ENCODE assay signal across 9 cellular contexts in the genomic region with DNA sequence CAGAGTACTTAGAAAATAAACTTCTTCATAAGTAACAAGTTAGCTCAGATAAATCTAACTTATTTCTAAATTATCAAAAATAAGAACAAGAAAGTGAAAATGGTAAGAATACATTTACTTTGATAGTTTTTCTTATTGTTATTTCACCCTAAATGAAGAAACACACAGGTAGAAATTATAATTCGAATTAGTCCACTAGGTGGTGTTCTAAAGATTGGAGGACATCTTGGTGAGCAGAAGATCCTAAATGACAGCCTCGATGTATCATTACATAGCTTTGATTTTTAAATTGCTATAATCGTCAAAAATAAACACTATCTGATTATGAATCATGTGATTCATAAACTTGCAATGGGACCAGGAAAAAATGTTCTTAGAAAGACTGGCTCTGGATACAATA.
DNase-seq lines count a peak whose midpoint lies in the region; ATAC-seq, FAIRE-seq and TF ChIP-seq lines count a peak whose summit lies in the region.
"Had no signal": no experiment of that assay in that cellular context is flagged by ENCODE, and none has a peak within 500 bp of the region (broad histone marks: within the 10 kb centered on the region; RNA-seq: fewer than 3 reads in every experiment).

No MANE protein-coding gene starts in this region.

- no peak overlapping the region for H2AFZ ChIP-seq in GM23338

- no peak overlapping the region for H3K27ac Mint-ChIP-seq in GM23338
- H3K27ac Mint-ChIP-seq: WTC11 had no signal

- POLR2A ChIA-PET in GM10248 (lab: Yijun Ruan, JAX), result no interaction called here

- no peaks in the 10 kb centered on the region for H3K9me2 ChIP-seq in GM23338 (ENCODE audit: insufficient read depth)

- H3K9me3 Mint-ChIP-seq in GM23338, result no peaks in the 10 kb centered on the region
- H3K9me3 Mint-ChIP-seq: WTC11 had no signal

- H3K27ac ChIP-seq in GM23338 (ENCODE audit: low read depth) (no peak overlapping the region), suprapubic skin (no peak overlapping the region)

- no peaks in the 10 kb centered on the region for H3K36me3 Mint-ChIP-seq in GM23338 (ENCODE audit: low read depth)
- H3K36me3 Mint-ChIP-seq: WTC11 had no signal

- no peaks in the 10 kb centered on the region for H3K36me3 ChIP-seq in GM23338 (ENCODE audit: insufficient read depth)
- no peaks in the 10 kb centered on the region for H3K36me3 ChIP-seq in suprapubic skin
- no peaks in the 10 kb centered on the region for H3K36me3 ChIP-seq in mucosa of descending colon (ENCODE audit: low read depth)

- H3K4me3 ChIP-seq in GM23338 (no peak overlapping the region), suprapubic skin (no peak overlapping the region), mucosa of descending colon (no peak overlapping the region)

- TF ChIP-seq EP300 in suprapubic skin (IDR thresholded peaks at IDR 0.05), result no peak

- H3K4me2 ChIP-seq in GM23338, result no peak overlapping the region

- peak; percentile 40 for TF ChIP-seq CTCF in GM10248 (IDR thresholded peaks at IDR 0.05; ENCODE audit: control extremely low read depth, extremely low read depth, low read depth, missing control alignments)
- peak; percentile 44 to 58 for TF ChIP-seq CTCF in GM23338 (conservative IDR thresholded peaks at IDR 0.05; ENCODE audit: low read depth in 2 of 2)
- no peak for TF ChIP-seq CTCF in suprapubic skin (IDR thresholded peaks at IDR 0.05)
- no peak for TF ChIP-seq CTCF in mucosa of descending colon (IDR thresholded peaks at IDR 0.05)

- H3K79me2 ChIP-seq in GM23338 (replicated peaks; ENCODE audit: insufficient read depth), result no peaks in the 10 kb centered on the region

- 33% methylated on average over 3 of the region's 3 CpGs for WGBS in suprapubic skin

- no peaks in the 10 kb centered on the region for H3K9me3 ChIP-seq in suprapubic skin
- H3K9me3 ChIP-seq in mucosa of descending colon, result no peaks in the 10 kb centered on the region

- FAIRE-seq in H54 (lab: Jason Lieb, UNC), result no peak

- peaks cover 3% of the 10 kb centered on the region; the same call in 1 of the 3 replicates for H3K4me1 Mint-ChIP-seq in GM23338

- ATAC-seq in GM23338 (no peak), left lobe of liver (peak; percentile 54), mucosa of descending colon (no peak)
- ATAC-seq: WTC11 had no signal

- H3K27me3 ChIP-seq in GM23338 (ENCODE audit: insufficient read depth), result no peaks in the 10 kb centered on the region
- H3K27me3 ChIP-seq in suprapubic skin, result no peaks in the 10 kb centered on the region

- H3K4me3 Mint-ChIP-seq in GM23338, result no peak overlapping the region
- H3K4me3 Mint-ChIP-seq: WTC11 had no signal

- no peaks in the 10 kb centered on the region for H3K27me3 Mint-ChIP-seq in GM23338 (ENCODE audit: insufficient read depth, low read depth, poor library complexity)

- TF ChIP-seq POLR2A in suprapubic skin (IDR thresholded peaks at IDR 0.05) (no peak), H54 (IDR thresholded peaks at IDR 0.05; ENCODE audit: low read depth, low read length) (no peak)

- no peaks in the 10 kb centered on the region for H4K20me1 ChIP-seq in GM23338 (replicated peaks; ENCODE audit: insufficient read depth)

- intact Hi-C loops in mucosa of descending colon (cut with DNase I, micrococcal nuclease), result no loop called here

- H3K4me1 ChIP-seq in GM23338 (ENCODE audit: insufficient read depth) (no peaks in the 10 kb centered on the region), suprapubic skin (no peaks in the 10 kb centered on the region), mucosa of descending colon (ENCODE audit: low read depth) (no peaks in the 10 kb centered on the region)

- H3F3A ChIP-seq in GM23338 (replicated peaks; ENCODE audit: low read depth), result no peaks in the 10 kb centered on the region

- DNase-seq in GM10248 (ENCODE audit: extremely low spot score) (peak; percentile 18), GM23338 (ENCODE audit: low spot score) (peak; percentile 64), RKO (ENCODE audit: low spot score) (peak; percentile 26), left lobe of liver (ENCODE audit: low spot score) (no peak), NCI-H1105 (lab: John Stamatoyannopoulos, UW) (no peak), suprapubic skin (ENCODE audit: low spot score in 2 of 2) (no peak), mucosa of descending colon (no peak), H54 (ENCODE audit: insufficient read length, low spot score) (no peak)

- CTCF ChIA-PET in GM10248 (lab: Yijun Ruan, JAX), result interaction anchor here (1.2 to 2.7 kb wide), 6 partner anchors 10 to 916 kb away, joined by 3 to 14 read pairs (median 5); no protein-coding TSS in a partner anchor

TF ChIP-seq in GM23338, 12 proteins besides CTCF, POLR2A, EP300 and RAD21 (continues in another document):
- no peak for TF ChIP-seq ZNF114 (CRISPR knock-in tag; IDR thresholded peaks at IDR 0.05)
- no peak for TF ChIP-seq NANOG (IDR thresholded peaks at IDR 0.05; ENCODE audit: borderline replicate concordance)
- TF ChIP-seq, protein P1, sequence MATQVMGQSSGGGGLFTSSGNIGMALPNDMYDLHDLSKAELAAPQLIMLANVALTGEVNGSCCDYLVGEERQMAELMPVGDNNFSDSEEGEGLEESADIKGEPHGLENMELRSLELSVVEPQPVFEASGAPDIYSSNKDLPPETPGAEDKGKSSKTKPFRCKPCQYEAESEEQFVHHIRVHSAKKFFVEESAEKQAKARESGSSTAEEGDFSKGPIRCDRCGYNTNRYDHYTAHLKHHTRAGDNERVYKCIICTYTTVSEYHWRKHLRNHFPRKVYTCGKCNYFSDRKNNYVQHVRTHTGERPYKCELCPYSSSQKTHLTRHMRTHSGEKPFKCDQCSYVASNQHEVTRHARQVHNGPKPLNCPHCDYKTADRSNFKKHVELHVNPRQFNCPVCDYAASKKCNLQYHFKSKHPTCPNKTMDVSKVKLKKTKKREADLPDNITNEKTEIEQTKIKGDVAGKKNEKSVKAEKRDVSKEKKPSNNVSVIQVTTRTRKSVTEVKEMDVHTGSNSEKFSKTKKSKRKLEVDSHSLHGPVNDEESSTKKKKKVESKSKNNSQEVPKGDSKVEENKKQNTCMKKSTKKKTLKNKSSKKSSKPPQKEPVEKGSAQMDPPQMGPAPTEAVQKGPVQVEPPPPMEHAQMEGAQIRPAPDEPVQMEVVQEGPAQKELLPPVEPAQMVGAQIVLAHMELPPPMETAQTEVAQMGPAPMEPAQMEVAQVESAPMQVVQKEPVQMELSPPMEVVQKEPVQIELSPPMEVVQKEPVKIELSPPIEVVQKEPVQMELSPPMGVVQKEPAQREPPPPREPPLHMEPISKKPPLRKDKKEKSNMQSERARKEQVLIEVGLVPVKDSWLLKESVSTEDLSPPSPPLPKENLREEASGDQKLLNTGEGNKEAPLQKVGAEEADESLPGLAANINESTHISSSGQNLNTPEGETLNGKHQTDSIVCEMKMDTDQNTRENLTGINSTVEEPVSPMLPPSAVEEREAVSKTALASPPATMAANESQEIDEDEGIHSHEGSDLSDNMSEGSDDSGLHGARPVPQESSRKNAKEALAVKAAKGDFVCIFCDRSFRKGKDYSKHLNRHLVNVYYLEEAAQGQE (IDR thresholded peaks at IDR 0.05; ENCODE audit: unreplicated experiment), result no peak
- no peak for TF ChIP-seq POLR2AphosphoS5 (IDR thresholded peaks at IDR 0.05; ENCODE audit: low read depth)
- no peak for TF ChIP-seq EZH2 (IDR thresholded peaks at IDR 0.05; ENCODE audit: low read depth, unreplicated experiment)
- TF ChIP-seq, protein P2, sequence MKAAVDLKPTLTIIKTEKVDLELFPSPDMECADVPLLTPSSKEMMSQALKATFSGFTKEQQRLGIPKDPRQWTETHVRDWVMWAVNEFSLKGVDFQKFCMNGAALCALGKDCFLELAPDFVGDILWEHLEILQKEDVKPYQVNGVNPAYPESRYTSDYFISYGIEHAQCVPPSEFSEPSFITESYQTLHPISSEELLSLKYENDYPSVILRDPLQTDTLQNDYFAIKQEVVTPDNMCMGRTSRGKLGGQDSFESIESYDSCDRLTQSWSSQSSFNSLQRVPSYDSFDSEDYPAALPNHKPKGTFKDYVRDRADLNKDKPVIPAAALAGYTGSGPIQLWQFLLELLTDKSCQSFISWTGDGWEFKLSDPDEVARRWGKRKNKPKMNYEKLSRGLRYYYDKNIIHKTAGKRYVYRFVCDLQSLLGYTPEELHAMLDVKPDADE (IDR thresholded peaks at IDR 0.05), result no peak

Comparison
In these comparisons a context has a peak if more than half of its experiments do, and no peak if none do; other contexts are left out.
1. DNase-seq: peak in GM10248 (single experiment), GM23338 (single experiment) and RKO (single experiment); none in left lobe of liver (single experiment), NCI-H1105 (single experiment), suprapubic skin (0 of 2), mucosa of descending colon (0 of 3) and H54 (single experiment).
2. CTCF ChIP-seq: peak in GM10248 (single experiment) and GM23338 (2 of 2); none in suprapubic skin (0 of 2) and mucosa of descending colon (single experiment).